Comparison of ENCODE assay signal across 1 cellular context in genomic region chr11:118740892-118741291, GRCh38.
A peak's percentile ranks its signal among the peaks of the same experiment; 100 is the strongest.
TF ChIP-seq lines count a peak whose summit lies in the region.

No MANE protein-coding gene starts in this region.

TF ChIP-seq in SK-N-SH, 30 proteins besides CTCF, POLR2A, EP300 and RAD21 (continued from another document):
- TF ChIP-seq, protein P1, sequence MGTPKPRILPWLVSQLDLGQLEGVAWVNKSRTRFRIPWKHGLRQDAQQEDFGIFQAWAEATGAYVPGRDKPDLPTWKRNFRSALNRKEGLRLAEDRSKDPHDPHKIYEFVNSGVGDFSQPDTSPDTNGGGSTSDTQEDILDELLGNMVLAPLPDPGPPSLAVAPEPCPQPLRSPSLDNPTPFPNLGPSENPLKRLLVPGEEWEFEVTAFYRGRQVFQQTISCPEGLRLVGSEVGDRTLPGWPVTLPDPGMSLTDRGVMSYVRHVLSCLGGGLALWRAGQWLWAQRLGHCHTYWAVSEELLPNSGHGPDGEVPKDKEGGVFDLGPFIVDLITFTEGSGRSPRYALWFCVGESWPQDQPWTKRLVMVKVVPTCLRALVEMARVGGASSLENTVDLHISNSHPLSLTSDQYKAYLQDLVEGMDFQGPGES (IDR thresholded peaks at IDR 0.05; ENCODE audit: low read depth, low read length) = no peak
- TF ChIP-seq, protein P2, sequence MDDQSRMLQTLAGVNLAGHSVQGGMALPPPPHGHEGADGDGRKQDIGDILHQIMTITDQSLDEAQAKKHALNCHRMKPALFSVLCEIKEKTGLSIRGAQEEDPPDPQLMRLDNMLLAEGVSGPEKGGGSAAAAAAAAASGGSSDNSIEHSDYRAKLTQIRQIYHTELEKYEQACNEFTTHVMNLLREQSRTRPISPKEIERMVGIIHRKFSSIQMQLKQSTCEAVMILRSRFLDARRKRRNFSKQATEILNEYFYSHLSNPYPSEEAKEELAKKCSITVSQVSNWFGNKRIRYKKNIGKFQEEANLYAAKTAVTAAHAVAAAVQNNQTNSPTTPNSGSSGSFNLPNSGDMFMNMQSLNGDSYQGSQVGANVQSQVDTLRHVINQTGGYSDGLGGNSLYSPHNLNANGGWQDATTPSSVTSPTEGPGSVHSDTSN (IDR thresholded peaks at IDR 0.05) = peak; percentile 93
- 0 out of 2 replicates have a peak, but pooled peaks have one; percentile 29 for TF ChIP-seq SIN3A (IDR thresholded peaks at IDR 0.05; ENCODE audit: borderline replicate concordance, low read depth, low read length)
- peak; percentile 66; the same call in 1 of the 2 replicates for TF ChIP-seq POLR2AphosphoS5 (IDR thresholded peaks at IDR 0.05; ENCODE audit: low read depth, low read length)
TF ChIP-seq in SK-N-SH: peak in this region for 11.
